Comparison of ENCODE assay signal across 1 cellular context in genomic region chr3:46349484-46350261, GRCh38.
TF ChIP-seq lines count a peak whose summit lies in the region.

No MANE protein-coding gene starts in this region.

TF ChIP-seq in K562, 482 proteins besides CTCF, POLR2A, EP300 and RAD21 (continued from another document):
- TF ChIP-seq, protein P1, sequence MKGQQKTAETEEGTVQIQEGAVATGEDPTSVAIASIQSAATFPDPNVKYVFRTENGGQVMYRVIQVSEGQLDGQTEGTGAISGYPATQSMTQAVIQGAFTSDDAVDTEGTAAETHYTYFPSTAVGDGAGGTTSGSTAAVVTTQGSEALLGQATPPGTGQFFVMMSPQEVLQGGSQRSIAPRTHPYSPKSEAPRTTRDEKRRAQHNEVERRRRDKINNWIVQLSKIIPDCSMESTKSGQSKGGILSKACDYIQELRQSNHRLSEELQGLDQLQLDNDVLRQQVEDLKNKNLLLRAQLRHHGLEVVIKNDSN (CRISPR knock-in tag; IDR thresholded peaks at IDR 0.05), result no peak
- no peak for TF ChIP-seq ZBTB17 (CRISPR knock-in tag; IDR thresholded peaks at IDR 0.05)
- TF ChIP-seq PPARD (CRISPR knock-in tag; IDR thresholded peaks at IDR 0.05), result no peak
- no peak for TF ChIP-seq U2AF1 (optimal IDR thresholded peaks at IDR 0.05; ENCODE audit: low read depth, low read length)
- TF ChIP-seq PCBP2 (IDR thresholded peaks at IDR 0.05; ENCODE audit: low read depth, low read length, poor library complexity, severe bottlenecking), result no peak
- TF ChIP-seq DDX20 (tag; IDR thresholded peaks at IDR 0.05; ENCODE audit: low read depth), result no peak
- TF ChIP-seq KDM2B (CRISPR knock-in tag; IDR thresholded peaks at IDR 0.05), result no peak
- no peak for TF ChIP-seq CHD1 (IDR thresholded peaks at IDR 0.05; ENCODE audit: low read length)
TF ChIP-seq in K562: peak in this region for 0.
